Comparison of ENCODE assay signal across 23 cellular contexts in genomic region chr22:43236401-43237166, GRCh38. TPM values are rescaled to one million over a fixed set of nuclear protein-coding genes. Genes with fewer than 3 reads are reported as not detected.
DNase-seq lines count a peak whose midpoint lies in the region; ATAC-seq and TF ChIP-seq lines count a peak whose summit lies in the region.
"Had no signal": no experiment of that assay in that cellular context is flagged by ENCODE, and none has a peak within 500 bp of the region (broad histone marks: within the 10 kb centered on the region; RNA-seq: fewer than 3 reads in every experiment).

No MANE protein-coding gene starts in this region.

- ATAC-seq in GM18870 (IDR thresholded peaks at IDR 0.05; ENCODE audit: unreplicated experiment) (no peak), GM19395 (IDR thresholded peaks at IDR 0.05; ENCODE audit: unreplicated experiment) (no peak)
- ATAC-seq: A549; activated naive CD8-positive, alpha-beta T cell treated with anti-CD3 and anti-CD28 coated beads, Interleukin-2, amount 50 U/mL, for 24 hours; activated T-helper 17 cell treated with anti-CD3 and anti-CD28 coated beads, Interleukin-2, amount 50 U/mL, for 72 hours; gastroesophageal sphincter had no signal

- H3K4me3 ChIP-seq in BLaER1 (no peak overlapping the region), adrenal gland (no peak overlapping the region), left ventricle myocardium inferior (no peak overlapping the region), neural progenitor cell (no peak overlapping the region)
- H3K4me3 ChIP-seq: A549, dorsolateral prefrontal cortex, gastroesophageal sphincter, HAP-1, PC-9 had no signal

- TF ChIP-seq CTCF in adrenal gland (IDR thresholded peaks at IDR 0.05) (no peak), left ventricle myocardium inferior (IDR thresholded peaks at IDR 0.05; ENCODE audit: borderline replicate concordance) (no peak), neural progenitor cell (IDR thresholded peaks at IDR 0.05) (no peak)

- no peak for TF ChIP-seq POLR2A in adrenal gland (IDR thresholded peaks at IDR 0.05)

- H3K9ac ChIP-seq in BLaER1 (peak overlapping the region; percentile 53; the same call in 1 of the 2 replicates), neural progenitor cell (no peak overlapping the region)

- H3K27me3 ChIP-seq in BLaER1 (no peaks in the 10 kb centered on the region), adrenal gland (no peaks in the 10 kb centered on the region), left ventricle myocardium inferior (ENCODE audit: low read depth) (peaks cover 26% of the 10 kb centered on the region), neural progenitor cell (no peaks in the 10 kb centered on the region)

- 42 to 53% (median 48%) methylated on average over 10 to 14 of the region's 14 CpGs for whole genome bisulfite sequencing in adrenal gland, 4 donors

- H3K4me1 ChIP-seq in BLaER1 (peaks cover 52% of the 10 kb centered on the region), adrenal gland (replicated peaks in 1 of 2) (peaks cover 27 to 37% of the 10 kb centered on the region in 2 donors), left ventricle myocardium inferior (peaks cover 50% of the 10 kb centered on the region), neural progenitor cell (no peaks in the 10 kb centered on the region)
- H3K4me1 ChIP-seq: A549, HAP-1 had no signal

- intact Hi-C loops in adrenal gland (cut with DNase I) (no loop called here), left ventricle myocardium inferior (cut with micrococcal nuclease) (no loop called here)

- H3K27ac ChIP-seq in BLaER1 (peak overlapping the region; percentile 74; the same call in 1 of the 2 replicates), adrenal gland (peak overlapping the region; percentile 48 to 91 (median 78)), left ventricle myocardium inferior (replicated peaks) (no peak overlapping the region), neural progenitor cell (no peak overlapping the region)
- H3K27ac ChIP-seq: A549, dorsolateral prefrontal cortex, gastroesophageal sphincter, PC-9 had no signal

- no peaks in the 10 kb centered on the region for H3K9me3 Mint-ChIP-seq in neural progenitor cell
- H3K9me3 Mint-ChIP-seq: activated naive CD8-positive, alpha-beta T cell treated with anti-CD3 and anti-CD28 coated beads, Interleukin-2, amount 50 U/mL, for 24 hours; activated T-helper 17 cell treated with anti-CD3 and anti-CD28 coated beads, Interleukin-2, amount 50 U/mL, for 72 hours; stimulated activated naive CD8-positive, alpha-beta T cell treated with anti-CD3 and anti-CD28 coated beads, Interleukin-15, Interleukin-2, amounts not matched to agents 100 ng/mL and 50 ng/mL, for 24 hours; type B pancreatic cell had no signal

- H2AFZ ChIP-seq in neural progenitor cell (replicated peaks): no peak overlapping the region
- H2AFZ ChIP-seq: PC-9 had no signal

- H3K27ac Mint-ChIP-seq in neural progenitor cell: peak overlapping the region; percentile 44
- H3K27ac Mint-ChIP-seq: activated naive CD8-positive, alpha-beta T cell treated with anti-CD3 and anti-CD28 coated beads, Interleukin-2, amount 50 U/mL, for 24 hours; activated T-helper 17 cell treated with anti-CD3 and anti-CD28 coated beads, Interleukin-2, amount 50 U/mL, for 72 hours; stimulated activated naive CD8-positive, alpha-beta T cell treated with anti-CD3 and anti-CD28 coated beads, Interleukin-15, Interleukin-2, amounts not matched to agents 100 ng/mL and 50 ng/mL, for 24 hours; type B pancreatic cell had no signal

- peak overlapping the region; percentile 17 for H3K4me3 Mint-ChIP-seq in neural progenitor cell
- H3K4me3 Mint-ChIP-seq: activated naive CD8-positive, alpha-beta T cell treated with anti-CD3 and anti-CD28 coated beads, Interleukin-2, amount 50 U/mL, for 24 hours; activated T-helper 17 cell treated with anti-CD3 and anti-CD28 coated beads, Interleukin-2, amount 50 U/mL, for 72 hours; stimulated activated naive CD8-positive, alpha-beta T cell treated with anti-CD3 and anti-CD28 coated beads, Interleukin-15, Interleukin-2, amounts not matched to agents 100 ng/mL and 50 ng/mL, for 24 hours; type B pancreatic cell had no signal

- no peaks in the 10 kb centered on the region for H3K79me2 ChIP-seq in neural progenitor cell (ENCODE audit: low read depth)

- peaks cover 56% of the 10 kb centered on the region for H3K4me1 Mint-ChIP-seq in neural progenitor cell
- H3K4me1 Mint-ChIP-seq: activated naive CD8-positive, alpha-beta T cell treated with anti-CD3 and anti-CD28 coated beads, Interleukin-2, amount 50 U/mL, for 24 hours; activated T-helper 17 cell treated with anti-CD3 and anti-CD28 coated beads, Interleukin-2, amount 50 U/mL, for 72 hours had no signal

- H4K20me1 ChIP-seq in BLaER1 (no peaks in the 10 kb centered on the region), neural progenitor cell (ENCODE audit: low read depth) (peaks cover 5% of the 10 kb centered on the region)

- H3K36me3 Mint-ChIP-seq in neural progenitor cell: peaks cover 4% of the 10 kb centered on the region
- H3K36me3 Mint-ChIP-seq: type B pancreatic cell had no signal

- H3K4me2 ChIP-seq in BLaER1 (peak overlapping the region; percentile 83), neural progenitor cell (no peak overlapping the region)
- H3K4me2 ChIP-seq: A549, PC-9 had no signal

- no peaks in the 10 kb centered on the region for H3F3A ChIP-seq in neural progenitor cell (ENCODE audit: low read depth)

- no peaks in the 10 kb centered on the region for H3K9me3 ChIP-seq in BLaER1
- no peaks in the 10 kb centered on the region for H3K9me3 ChIP-seq in adrenal gland (replicated peaks in 1 of 3)
- H3K9me3 ChIP-seq in left ventricle myocardium inferior (replicated peaks): no peaks in the 10 kb centered on the region
- H3K9me3 ChIP-seq in neural progenitor cell (ENCODE audit: low read depth): no peaks in the 10 kb centered on the region
- H3K9me3 ChIP-seq: A549, gastroesophageal sphincter, HAP-1 had no signal

- DNase-seq in adrenal gland (peak; percentile 80 to 94 (median 93)), left ventricle myocardium inferior (peak; percentile 80), neural progenitor cell (ENCODE audit: low spot score) (no peak), 8988T (no peak), SHP77 (lab: John Stamatoyannopoulos, UW) (no peak)
- DNase-seq: activated CD4-positive, CD25-positive, alpha-beta regulatory T cell treated with anti-CD3 and anti-CD28 coated beads, Interleukin-2, amount 50 U/mL, for 72 hours; activated CD8-positive, alpha-beta memory T cell treated with anti-CD3 and anti-CD28 coated beads for 24 hours; activated naive CD8-positive, alpha-beta T cell treated with anti-CD3 and anti-CD28 coated beads, Interleukin-2, amount 50 U/mL, for 24 hours; erythroblast; NCI-H1436; NCI-H2171; NCI-H748 treated with DMSO at 0.1 percent for 48 hours; PC-9 had no signal

- peaks cover 6% of the 10 kb centered on the region for H3K27me3 Mint-ChIP-seq in neural progenitor cell (ENCODE audit: insufficient read depth, low read depth)
- H3K27me3 Mint-ChIP-seq: activated naive CD8-positive, alpha-beta T cell treated with anti-CD3 and anti-CD28 coated beads, Interleukin-2, amount 50 U/mL, for 24 hours; stimulated activated naive CD8-positive, alpha-beta T cell treated with anti-CD3 and anti-CD28 coated beads, Interleukin-15, Interleukin-2, amounts not matched to agents 100 ng/mL and 50 ng/mL, for 24 hours had no signal

- H3K36me3 ChIP-seq in BLaER1 (no peaks in the 10 kb centered on the region), adrenal gland (replicated peaks in 1 of 2) (no peaks in the 10 kb centered on the region), left ventricle myocardium inferior (no peaks in the 10 kb centered on the region), neural progenitor cell (no peaks in the 10 kb centered on the region)
- H3K36me3 ChIP-seq: HAP-1 had no signal

RNA-seq across cellular contexts. Expression of gene TTLL12, which starts 49.6 kb away (rescaled TPM):
- total RNA-seq in adrenal gland (10 to 100 TPM; 36.5 to 85.2 (median 63.6) TPM), left ventricle myocardium inferior (12.6 TPM), neural progenitor cell (ENCODE audit: low replicate concordance) (27.8 and 73.2 TPM in 2 replicates)
- polyA plus RNA-seq in adrenal gland: 10 to 100 TPM; 22.6 to 40.0 (median 22.8) TPM

Comparison
In these comparisons a context has a peak if more than half of its experiments do, and no peak if none do; other contexts are left out.
1. H3K27ac ChIP-seq: peak in BLaER1 (single experiment) and adrenal gland (5 of 5); none in left ventricle myocardium inferior (single experiment) and neural progenitor cell (single experiment).
2. DNase-seq: peak in adrenal gland (7 of 7) and left ventricle myocardium inferior (single experiment); none in neural progenitor cell (single experiment), 8988T (single experiment) and SHP77 (0 of 2).